8 cellular contexts compared by ENCODE assay signal in genomic region chr5:160230686-160231527, GRCh38. TPM values are rescaled to one million over a fixed set of nuclear protein-coding genes. Genes with fewer than 3 reads are reported as not detected.
DNase-seq lines count a peak whose midpoint lies in the region; ATAC-seq and TF ChIP-seq lines count a peak whose summit lies in the region.

No MANE protein-coding gene starts in this region.

- H3F3A ChIP-seq in PC-9 (ENCODE audit: insufficient read depth, low read depth) (no peaks in the 10 kb centered on the region), GM23338 (replicated peaks; ENCODE audit: low read depth) (no peaks in the 10 kb centered on the region)

- no TSS peak for BruUV-seq in PC-9 (replicated peaks; lab: Mats Ljungman, UMichigan)

- TF ChIP-seq CTCF in GM10248 (IDR thresholded peaks at IDR 0.05; ENCODE audit: control extremely low read depth, extremely low read depth, low read depth, missing control alignments) (no peak), PC-9 (conservative IDR thresholded peaks at IDR 0.05) (no peak), lower lobe of right lung (IDR thresholded peaks at IDR 0.05) (no peak), GM23338 (conservative IDR thresholded peaks at IDR 0.05; ENCODE audit: low read depth in 2 of 2) (no peak)

- H3K9me3 ChIP-seq in PC-9 (ENCODE audit: insufficient read depth, low read depth) (no peaks in the 10 kb centered on the region), lower lobe of right lung (no peaks in the 10 kb centered on the region)

- H3K4me2 ChIP-seq in PC-9 = no peak overlapping the region
- no peak overlapping the region for H3K4me2 ChIP-seq in GM23338

- H3K79me2 ChIP-seq in PC-9 (ENCODE audit: low read depth) = no peaks in the 10 kb centered on the region
- H3K79me2 ChIP-seq in GM23338 (replicated peaks; ENCODE audit: insufficient read depth) = no peaks in the 10 kb centered on the region

- H3K27ac ChIP-seq in PC-9 = no peak overlapping the region
- H3K27ac ChIP-seq in lower lobe of right lung = peak overlapping the region; percentile 41
- H3K27ac ChIP-seq in GM23338 (ENCODE audit: low read depth) = no peak overlapping the region

- no peak overlapping the region for H2AFZ ChIP-seq in PC-9
- H2AFZ ChIP-seq in GM23338 = no peak overlapping the region

- H3K9me2 ChIP-seq in PC-9 (ENCODE audit: insufficient read depth) (no peaks in the 10 kb centered on the region), GM23338 (ENCODE audit: insufficient read depth) (no peaks in the 10 kb centered on the region)

- H3K4me3 ChIP-seq in PC-9 (no peak overlapping the region), lower lobe of right lung (no peak overlapping the region), GM23338 (no peak overlapping the region)

- H3K9me3 Mint-ChIP-seq in GM23338 = peaks cover 19% of the 10 kb centered on the region

- H4K20me1 ChIP-seq in PC-9 (ENCODE audit: insufficient read depth) (no peaks in the 10 kb centered on the region), GM23338 (replicated peaks; ENCODE audit: insufficient read depth) (no peaks in the 10 kb centered on the region)

- ATAC-seq in GM21447 (IDR thresholded peaks at IDR 0.05; ENCODE audit: unreplicated experiment) (peak; percentile 54), lower lobe of right lung (peak; percentile 87 to 94), GM23338 (no peak), GM19328 (IDR thresholded peaks at IDR 0.05; ENCODE audit: unreplicated experiment) (no peak)

- no peak overlapping the region for H3K4me3 Mint-ChIP-seq in GM23338

- DNase-seq in GM10248 (ENCODE audit: extremely low spot score) = peak; percentile 47
- peak; percentile 21 to 56 for DNase-seq in PC-9
- peak; percentile 70 for DNase-seq in lower lobe of right lung
- no peak for DNase-seq in NCI-H2171 treated with DMSO at 0.1 percent for 48 hours (lab: John Stamatoyannopoulos, UW)
- DNase-seq in GM23338 (ENCODE audit: low spot score) = no peak
- no peak for DNase-seq in NCI-H82 (lab: John Stamatoyannopoulos, UW)

- POLR2A ChIA-PET in GM10248 (lab: Yijun Ruan, JAX) (no interaction called here), PC-9 (lab: Charles Lee; ENCODE audit: unreplicated experiment) (interaction anchor here (0.5 kb wide), 1 partner anchor 42 kb away, joined by 33 read pairs; no protein-coding TSS in a partner anchor)

- H3K27me3 Mint-ChIP-seq in GM23338 (ENCODE audit: insufficient read depth, low read depth, poor library complexity) = peaks cover 22% of the 10 kb centered on the region

- peaks cover 8% of the 10 kb centered on the region for H3K4me1 Mint-ChIP-seq in GM23338

- peaks cover 9% of the 10 kb centered on the region for H3K36me3 Mint-ChIP-seq in GM23338 (ENCODE audit: low read depth)

- H3K27me3 ChIP-seq in PC-9 (ENCODE audit: insufficient read depth, low read depth) (no peaks in the 10 kb centered on the region), lower lobe of right lung (ENCODE audit: low read depth) (no peaks in the 10 kb centered on the region), GM23338 (ENCODE audit: insufficient read depth) (no peaks in the 10 kb centered on the region)

- H3K36me3 ChIP-seq in PC-9 (ENCODE audit: low read depth) (no peaks in the 10 kb centered on the region), lower lobe of right lung (no peaks in the 10 kb centered on the region), GM23338 (ENCODE audit: insufficient read depth) (no peaks in the 10 kb centered on the region)

- CTCF ChIA-PET in GM10248 (lab: Yijun Ruan, JAX) (interaction anchor here (1.2 to 3.2 kb wide), 6 partner anchors 9 to 32 kb away, joined by 3 to 19 read pairs (median 8); no protein-coding TSS in a partner anchor), PC-9 (lab: Charles Lee) (no interaction called here)

- H3K4me1 ChIP-seq in PC-9 (replicated peaks; ENCODE audit: insufficient read depth) (0 out of 2 replicates have a peak, but pooled peaks cover 8% of the 10 kb centered on the region), lower lobe of right lung (no peaks in the 10 kb centered on the region), GM23338 (ENCODE audit: insufficient read depth) (peaks cover 10% of the 10 kb centered on the region)

- H3K27ac Mint-ChIP-seq in GM23338 = no peak overlapping the region

- intact Hi-C loops in PC-9 (cut with micrococcal nuclease; ENCODE audit: unreplicated experiment) = no loop called here
- intact Hi-C loops in lower lobe of right lung (cut with DNase I) = no loop called here

TF ChIP-seq in GM23338, 12 proteins besides CTCF, POLR2A, EP300 and RAD21:
- no peak for TF ChIP-seq EZH2phosphoT487 (IDR thresholded peaks at IDR 0.05; ENCODE audit: unreplicated experiment)
- no peak for TF ChIP-seq STAT1 (IDR thresholded peaks at IDR 0.05; ENCODE audit: unreplicated experiment)
- TF ChIP-seq ETS1 (IDR thresholded peaks at IDR 0.05) = no peak
- no peak for TF ChIP-seq ZNF114 (CRISPR knock-in tag; IDR thresholded peaks at IDR 0.05)
TF ChIP-seq in GM23338: peak in this region for 0.

RNA-seq across cellular contexts. Expression of gene FABP6, which starts 1.6 kb away (rescaled TPM):
- total RNA-seq in PC-9 (2021) = 1.7 and 5.7 TPM in 2 replicates
- 4.9 TPM for total RNA-seq in lower lobe of right lung
- 1.7 and 2.2 TPM in 2 replicates for total RNA-seq in GM23338 (2014; rRNA removed; shearing (Covaris generic))
- 7.5 and 9.7 TPM in 2 replicates for polyA plus RNA-seq in GM23338 (2016; fragmentation: Nextera tagmentation; extraction: Ambion mirVana)

Comparison
In these comparisons a context has a peak if more than half of its experiments do, and no peak if none do; other contexts are left out.
1. DNase-seq: peak in GM10248 (single experiment), PC-9 (2 of 2) and lower lobe of right lung (single experiment); none in NCI-H2171 treated with DMSO at 0.1 percent for 48 hours (single experiment), GM23338 (single experiment) and NCI-H82 (single experiment).
2. ATAC-seq: peak in GM21447 (single experiment) and lower lobe of right lung (2 of 2); none in GM23338 (single experiment) and GM19328 (single experiment).